In genomic region chr19:9622531-9622930, GRCh38 we compare ENCODE assay signal across 13 cellular contexts. TPM values are rescaled to one million over a fixed set of nuclear protein-coding genes. Genes with fewer than 3 reads are reported as not detected.
DNase-seq lines count a peak whose midpoint lies in the region; ATAC-seq, FAIRE-seq and TF ChIP-seq lines count a peak whose summit lies in the region.
"Had no signal": no experiment of that assay in that cellular context is flagged by ENCODE, and none has a peak within 500 bp of the region (broad histone marks: within the 10 kb centered on the region; RNA-seq: fewer than 3 reads in every experiment).

No MANE protein-coding gene starts in this region.

- intact Hi-C loops in lower lobe of right lung (cut with DNase I) = loop anchor here (10.0 kb wide), 1 partner anchor 172 kb away; no protein-coding TSS in a partner anchor

- peak overlapping the region; percentile 4 for H3K4me2 ChIP-seq in astrocyte (ENCODE audit: low read length)

- peaks cover 4% of the 10 kb centered on the region for H3K9me3 ChIP-seq in astrocyte (ENCODE audit: insufficient read depth, low read depth, low read length)
- no peaks in the 10 kb centered on the region for H3K9me3 ChIP-seq in lower lobe of right lung
- H3K9me3 ChIP-seq: SJCRH30 had no signal

- H3K36me3 ChIP-seq in astrocyte (ENCODE audit: insufficient read depth, low read length) (peaks cover 15% of the 10 kb centered on the region), lower lobe of right lung (peaks cover 18% of the 10 kb centered on the region), brain microvascular endothelial cell (replicated peaks) (peaks cover 18% of the 10 kb centered on the region)

- H3K4me3 ChIP-seq in AG10803 (ENCODE audit: low read length) (no peak overlapping the region), HFF-Myc (replicated peaks; ENCODE audit: low read depth, low read length) (peak overlapping the region; percentile 91), astrocyte (ENCODE audit: insufficient read depth, low read depth, low read length) (no peak overlapping the region), lower lobe of right lung (peak overlapping the region; percentile 68), brain microvascular endothelial cell (ENCODE audit: low read depth, low read length) (no peak overlapping the region)

- no peak overlapping the region for H3K9ac ChIP-seq in astrocyte (ENCODE audit: low read length)

- peaks cover 26% of the 10 kb centered on the region for H3K79me2 ChIP-seq in astrocyte (ENCODE audit: insufficient read depth, low read length)

- H3K27ac Mint-ChIP-seq in astrocyte (ENCODE audit: unreplicated experiment) = peak overlapping the region; percentile 94

- peaks cover 28% of the 10 kb centered on the region for H3K4me1 Mint-ChIP-seq in astrocyte (ENCODE audit: low read depth, unreplicated experiment)

- in situ Hi-C loops in brain microvascular endothelial cell (cut with HindIII; ENCODE audit: low pct_ligation_motif_present, low sequenced_read_pairs) = no loop called here

- no peak overlapping the region for H2AFZ ChIP-seq in astrocyte (ENCODE audit: low read depth, low read length)

- no peaks in the 10 kb centered on the region for H3K27me3 ChIP-seq in astrocyte (ENCODE audit: insufficient read depth, low read length)
- H3K27me3 ChIP-seq in lower lobe of right lung (ENCODE audit: low read depth) = no peaks in the 10 kb centered on the region
- H3K27me3 ChIP-seq in brain microvascular endothelial cell (replicated peaks) = no peaks in the 10 kb centered on the region
- H3K27me3 ChIP-seq: SJCRH30 had no signal

- peaks cover 17% of the 10 kb centered on the region for H3K36me3 Mint-ChIP-seq in astrocyte (ENCODE audit: low read depth, unreplicated experiment)

- no peak for TF ChIP-seq CTCF in AG10803 (conservative IDR thresholded peaks at IDR 0.05; ENCODE audit: low read length)
- TF ChIP-seq CTCF in HFF-Myc (IDR thresholded peaks at IDR 0.05; ENCODE audit: low read depth, low read length, missing control alignments) = no peak
- no peak for TF ChIP-seq CTCF in astrocyte (IDR thresholded peaks at IDR 0.05; ENCODE audit: insufficient read depth, low read depth, low read length)
- no peak for TF ChIP-seq CTCF in lower lobe of right lung (IDR thresholded peaks at IDR 0.05)
- no peak for TF ChIP-seq CTCF in brain microvascular endothelial cell (IDR thresholded peaks at IDR 0.05; ENCODE audit: low read depth, low read length, missing control alignments)

- ATAC-seq in lower lobe of right lung (no peak), HG02678 (IDR thresholded peaks at IDR 0.05; ENCODE audit: unreplicated experiment) (no peak)
- ATAC-seq: sciatic nerve; stimulated activated naive CD8-positive, alpha-beta T cell treated with anti-CD3 and anti-CD28 coated beads, Interleukin-15, Interleukin-2, amounts not matched to agents 100 U/mL and 50 U/mL, for 24 hours had no signal

- H3K4me1 ChIP-seq in astrocyte (ENCODE audit: insufficient read depth, low read length) (peaks cover 13% of the 10 kb centered on the region), lower lobe of right lung (peaks cover 21% of the 10 kb centered on the region)
- H3K4me1 ChIP-seq: SJCRH30 had no signal

- FAIRE-seq in astrocyte (lab: Jason Lieb, UNC) = no peak

- no peaks in the 10 kb centered on the region for H4K20me1 ChIP-seq in astrocyte (ENCODE audit: insufficient read depth, low read length)

- no peaks in the 10 kb centered on the region for H3K9me3 Mint-ChIP-seq in astrocyte (ENCODE audit: unreplicated experiment)

- peak overlapping the region; percentile 77 for H3K4me3 Mint-ChIP-seq in astrocyte (ENCODE audit: unreplicated experiment)

- no peak overlapping the region for H3K27ac ChIP-seq in astrocyte (ENCODE audit: low read depth, low read length)
- no peak overlapping the region for H3K27ac ChIP-seq in lower lobe of right lung
- H3K27ac ChIP-seq in brain microvascular endothelial cell = no peak overlapping the region

- no peaks in the 10 kb centered on the region for H3K27me3 Mint-ChIP-seq in astrocyte (ENCODE audit: low read depth, unreplicated experiment)

- DNase-seq in AG10803 (ENCODE audit: low read depth) = peak; percentile 3
- DNase-seq in HFF-Myc (ENCODE audit: extremely low read depth, low read depth) = no peak
- DNase-seq in astrocyte (ENCODE audit: low read depth) = no peak
- no peak for DNase-seq in lower lobe of right lung
- DNase-seq in hepatic stellate cell (ENCODE audit: low spot score) = no peak
- no peak for DNase-seq in brain microvascular endothelial cell
- DNase-seq in SW480 (ENCODE audit: low spot score) = no peak
- DNase-seq: activated naive CD4-positive, alpha-beta T cell; NCI-H1417; SJCRH30; stimulated activated naive CD8-positive, alpha-beta T cell treated with anti-CD3 and anti-CD28 coated beads, Interleukin-15, Interleukin-2, amounts not matched to agents 100 U/mL and 50 U/mL, for 24 hours had no signal

RNA-seq across cellular contexts. Expression of gene ZNF561, which starts 1.5 kb away (rescaled TPM):
- 110 and 133 TPM in 2 replicates for total RNA-seq in astrocyte
- total RNA-seq in lower lobe of right lung = 38.7 TPM

RNA-seq across cellular contexts. Expression of gene ZNF121, which starts 38.2 kb away (rescaled TPM):
- total RNA-seq in astrocyte = 60.0 and 72.6 TPM in 2 replicates
- 23.2 TPM for total RNA-seq in lower lobe of right lung

RNA-seq across cellular contexts. Expression of gene ZNF562, which starts 52.4 kb away (rescaled TPM):
- total RNA-seq in astrocyte = 21.7 and 26.2 TPM in 2 replicates
- 31.8 TPM for total RNA-seq in lower lobe of right lung

Comparison
In these comparisons a context has a peak if more than half of its experiments do, and no peak if none do; other contexts are left out.
1. H3K4me3 ChIP-seq: peak in HFF-Myc (single experiment) and lower lobe of right lung (single experiment); none in AG10803 (single experiment), astrocyte (single experiment) and brain microvascular endothelial cell (single experiment).